ENCODE assay signal across 8 cellular contexts in genomic region chr14:77139540-77140342, GRCh38. TPM values are rescaled to one million over a fixed set of nuclear protein-coding genes. Genes with fewer than 3 reads are reported as not detected.
DNase-seq lines count a peak whose midpoint lies in the region; ATAC-seq, FAIRE-seq and TF ChIP-seq lines count a peak whose summit lies in the region.

No MANE protein-coding gene starts in this region.

- peak; percentile 94 for ATAC-seq in K562
- ATAC-seq in HepG2 = peak; percentile 79
- peak; percentile 84 for ATAC-seq in stimulated activated naive CD8-positive, alpha-beta T cell treated with anti-CD3 and anti-CD28 coated beads, Interleukin-15, amount 100 ng/mL, for 72 hours
- no peak for ATAC-seq in GM21825 (IDR thresholded peaks at IDR 0.05; ENCODE audit: unreplicated experiment)

- H3K9me1 ChIP-seq in K562 (ENCODE audit: control insufficient read depth, insufficient read depth, low read length) = no peaks in the 10 kb centered on the region

- TF ChIP-seq RAD21 in K562 (CRISPR knock-in tag; conservative IDR thresholded peaks at IDR 0.05 in 1 of 2, IDR thresholded peaks at IDR 0.05 in 1 of 2) (peak; percentile 13 to 52; a peak in 2 of 4 replicates), HepG2 (CRISPR knock-in tag; IDR thresholded peaks at IDR 0.05) (peak; percentile 60; the same call in 1 of the 2 replicates)

- no peaks in the 10 kb centered on the region for H3K36me3 Mint-ChIP-seq in Calu3 (ENCODE audit: insufficient read depth, unreplicated experiment)

- H3K27me3 ChIP-seq in K562 (ENCODE audit: control insufficient read depth in 2 of 2, insufficient read depth in 2 of 2, low read length in 2 of 2) = peaks cover 17 to 46% of the 10 kb centered on the region in 2 experiments
- H3K27me3 ChIP-seq in HepG2 (ENCODE audit: control insufficient read depth in 1 of 2, insufficient read depth in 2 of 2, low read length in 2 of 2) = peaks cover 5 to 42% of the 10 kb centered on the region in 2 experiments; a peak in 4 of 5 replicates
- H3K27me3 ChIP-seq in stomach = peaks cover 18 to 100% (median 75%) of the 10 kb centered on the region in 3 donors

- H3K9ac ChIP-seq in K562 (ENCODE audit: insufficient read depth in 1 of 2, low read depth in 2 of 2, low read length in 2 of 2) = no peak overlapping the region
- H3K9ac ChIP-seq in HepG2 (ENCODE audit: insufficient read depth, low read depth, low read length) = no peak overlapping the region

- H3K27ac Mint-ChIP-seq in Calu3 (ENCODE audit: unreplicated experiment) = no peak overlapping the region
- no peak overlapping the region for H3K27ac Mint-ChIP-seq in stimulated activated naive CD8-positive, alpha-beta T cell treated with anti-CD3 and anti-CD28 coated beads, Interleukin-15, amount 100 ng/mL, for 72 hours

- H3K27me3 Mint-ChIP-seq in Calu3 (ENCODE audit: unreplicated experiment) = peaks cover 96% of the 10 kb centered on the region
- peaks cover 87% of the 10 kb centered on the region for H3K27me3 Mint-ChIP-seq in stimulated activated naive CD8-positive, alpha-beta T cell treated with anti-CD3 and anti-CD28 coated beads, Interleukin-15, amount 100 ng/mL, for 72 hours

- no peaks in the 10 kb centered on the region for H3K36me3 ChIP-seq in K562 (ENCODE audit: control insufficient read depth, insufficient read depth, low read length)
- no peaks in the 10 kb centered on the region for H3K36me3 ChIP-seq in HepG2 (replicated peaks in 1 of 2; ENCODE audit: control insufficient read depth in 1 of 2, insufficient read depth in 2 of 2, low read length in 2 of 2)
- H3K36me3 ChIP-seq in stomach = no peaks in the 10 kb centered on the region

- BruUV-seq in Calu3 (replicated peaks; lab: Mats Ljungman, UMichigan) (no TSS peak), K562 (replicated peaks; lab: Mats Ljungman, UMichigan) (no TSS peak), HepG2 (replicated peaks; lab: Mats Ljungman, UMichigan) (no TSS peak)

- no peak overlapping the region for H3K4me2 ChIP-seq in K562 (ENCODE audit: insufficient read depth, low read length)
- peak overlapping the region; percentile 74 for H3K4me2 ChIP-seq in HepG2 (ENCODE audit: low read depth, low read length)

- CTCF ChIA-PET in Calu3 (lab: Charles Lee) = interaction anchor here (0.9 to 1.3 kb wide), 5 partner anchors 16 to 176 kb away, joined by 3 read pairs; no protein-coding TSS in a partner anchor
- CTCF ChIA-PET in K562 (lab: Yijun Ruan, JAX; ENCODE audit: low intra/inter-chr PET ratio) = interaction anchor here (0.7 kb wide), 1 partner anchor 265 kb away, joined by 3 read pairs; no protein-coding TSS in a partner anchor
- CTCF ChIA-PET in HepG2 (lab: Yijun Ruan, JAX; ENCODE audit: low intra/inter-chr PET ratio, low total read pairs) = interaction anchor here (1.7 to 1.9 kb wide), 2 partner anchors 12 to 74 kb away, joined by 7 to 8 read pairs; no protein-coding TSS in a partner anchor

- in situ Hi-C loops in SK-MEL-5 (cut with HindIII; ENCODE audit: low pct_unique_long_range_greater_than_20kb, low sequenced_read_pairs) (no loop called here), K562 (cut with MboI) (no loop called here), HepG2 (cut with HindIII; ENCODE audit: extremely low pct_ligation_motif_present, low pct_unique_long_range_greater_than_20kb) (loop anchor here (5.0 kb wide), 1 partner anchor 68 kb away; no protein-coding TSS in a partner anchor)

- WGBS in K562 (ENCODE audit: insufficient coverage, low coverage, missing lambda C conversion rate) = 24% methylated on average over 6 of the region's 51 CpGs
- 0% methylated on average over 14 of the region's 51 CpGs for WGBS in HepG2 (ENCODE audit: low lambda C conversion rate)
- 2 to 5% (median 3%) methylated on average over 31 to 51 of the region's 51 CpGs for WGBS in stomach, 5 donors

- intact Hi-C loops in Calu3 (cut with micrococcal nuclease; ENCODE audit: unreplicated experiment) = no loop called here
- intact Hi-C loops in K562 (cut with micrococcal nuclease) = no loop called here
- intact Hi-C loops in HepG2 (cut with micrococcal nuclease; ENCODE audit: unreplicated experiment) = loop anchor here (5.0 kb wide), 1 partner anchor 73 kb away; no protein-coding TSS in a partner anchor
- intact Hi-C loops in stomach (cut with DNase I; ENCODE audit: low total_unique reads) = no loop called here

- no peak overlapping the region for H3K4me3 ChIP-seq in K562
- H3K4me3 ChIP-seq in HepG2 (replicated peaks in 1 of 3; ENCODE audit: insufficient read depth in 1 of 3, low read depth in 2 of 3, low read length in 3 of 3) = peak overlapping the region; percentile 30 to 58 (median 46); a peak in 3 of 6 replicates
- H3K4me3 ChIP-seq in stomach = peak overlapping the region in 2 of 4 donors; percentile 23 to 32

- peaks cover 6% of the 10 kb centered on the region; the same call in 1 of the 2 replicates for H4K20me1 ChIP-seq in K562 (replicated peaks; ENCODE audit: control insufficient read depth, insufficient read depth, low read length)
- H4K20me1 ChIP-seq in HepG2 (ENCODE audit: insufficient read depth, low read length) = peaks cover 9% of the 10 kb centered on the region; the same call in 1 of the 2 replicates

- peaks cover 9% of the 10 kb centered on the region for H3K4me1 Mint-ChIP-seq in Calu3 (ENCODE audit: low read depth, unreplicated experiment)
- H3K4me1 Mint-ChIP-seq in stimulated activated naive CD8-positive, alpha-beta T cell treated with anti-CD3 and anti-CD28 coated beads, Interleukin-15, amount 100 ng/mL, for 72 hours = peaks cover 25% of the 10 kb centered on the region

- peaks cover 0 to 24% of the 10 kb centered on the region in 2 experiments; a peak in 2 of 5 replicates for H3K4me1 ChIP-seq in K562 (replicated peaks in 1 of 2; ENCODE audit: control insufficient read depth in 2 of 2, insufficient read depth in 2 of 2, low read length in 2 of 2)
- H3K4me1 ChIP-seq in HepG2 (ENCODE audit: insufficient read depth, low read length) = peaks cover 19% of the 10 kb centered on the region
- peaks cover 23 to 31% (median 26%) of the 10 kb centered on the region in 4 donors for H3K4me1 ChIP-seq in stomach

- peak; percentile 76 for TF ChIP-seq CTCF in Calu3 (IDR thresholded peaks at IDR 0.05; ENCODE audit: unreplicated experiment)
- peak; percentile 49 to 71 (median 50); a peak in 5 of 6 replicates for TF ChIP-seq CTCF in K562 (IDR thresholded peaks at IDR 0.05 in 2 of 3, conservative IDR thresholded peaks at IDR 0.05 in 1 of 3; ENCODE audit: insufficient read depth in 2 of 3, low read depth in 1 of 3, low read length in 3 of 3)
- TF ChIP-seq CTCF in HepG2 (CRISPR knock-in tag; IDR thresholded peaks at IDR 0.05) = peak; percentile 76
- peak in 1 of 7 experiments; percentile 8 for TF ChIP-seq CTCF in stomach (IDR thresholded peaks at IDR 0.05)

- H2AFZ ChIP-seq in K562 (ENCODE audit: low read depth, low read length) (no peak overlapping the region), HepG2 (ENCODE audit: low read length) (no peak overlapping the region)

- peak; percentile 72 for DNase-seq in Calu3
- peak; percentile 43 for DNase-seq in HK-2 (ENCODE audit: unreplicated experiment)
- DNase-seq in SK-MEL-5 (ENCODE audit: low read depth, low spot score) = peak; percentile 42
- DNase-seq in K562 (ENCODE audit: extremely low read depth in 1 of 4, low spot score in 3 of 4) = peak; percentile 58 to 69 (median 68)
- DNase-seq in HepG2 (ENCODE audit: low spot score) = peak; percentile 29
- DNase-seq in stimulated activated naive CD8-positive, alpha-beta T cell treated with anti-CD3 and anti-CD28 coated beads, Interleukin-15, amount 100 ng/mL, for 72 hours = peak; percentile 47 to 55
- no peak for DNase-seq in stomach

- FAIRE-seq in K562 (lab: Jason Lieb, UNC) (no peak), HepG2 (lab: Jason Lieb, UNC) (no peak)

- TF ChIP-seq POLR2A in K562 (conservative IDR thresholded peaks at IDR 0.05) = no peak
- no peak for TF ChIP-seq POLR2A in HepG2 (IDR thresholded peaks at IDR 0.05; ENCODE audit: insufficient read depth in 1 of 2, low read depth in 2 of 2, low read length in 2 of 2)
- TF ChIP-seq POLR2A in stomach (IDR thresholded peaks at IDR 0.05) = no peak

- no peak overlapping the region for H3K27ac ChIP-seq in K562 (ENCODE audit: extremely low read depth, low read depth, low read length)
- H3K27ac ChIP-seq in HepG2 (ENCODE audit: extremely low read length, insufficient read depth, low read length) = no peak overlapping the region
- H3K27ac ChIP-seq in stomach = no peak overlapping the region

- H3K9me3 ChIP-seq in K562 (replicated peaks; ENCODE audit: control insufficient read depth, insufficient read depth, low read depth, low read length) (no peaks in the 10 kb centered on the region), HepG2 (ENCODE audit: low read length) (no peaks in the 10 kb centered on the region), stomach (no peaks in the 10 kb centered on the region)

- POLR2A ChIA-PET in K562 (lab: Yijun Ruan, JAX) (no interaction called here), HepG2 (lab: Yijun Ruan, JAX) (no interaction called here)

- no peaks in the 10 kb centered on the region for H3K9me3 Mint-ChIP-seq in Calu3 (ENCODE audit: low read depth, unreplicated experiment)
- no peaks in the 10 kb centered on the region for H3K9me3 Mint-ChIP-seq in stimulated activated naive CD8-positive, alpha-beta T cell treated with anti-CD3 and anti-CD28 coated beads, Interleukin-15, amount 100 ng/mL, for 72 hours

- no peaks in the 10 kb centered on the region for H3K79me2 ChIP-seq in K562 (ENCODE audit: control insufficient read depth, insufficient read depth, low read length)
- no peaks in the 10 kb centered on the region for H3K79me2 ChIP-seq in HepG2 (ENCODE audit: insufficient read depth, low read length)

- TF ChIP-seq EP300 in K562 (IDR thresholded peaks at IDR 0.05; ENCODE audit: low read length) = no peak
- no peak for TF ChIP-seq EP300 in HepG2 (IDR thresholded peaks at IDR 0.05; ENCODE audit: low read depth in 2 of 2, low read length in 2 of 2)
- TF ChIP-seq EP300 in HepG2 (CRISPR knock-in tag; IDR thresholded peaks at IDR 0.05; ENCODE audit: borderline replicate concordance) = no peak
- no peak for TF ChIP-seq EP300 in stomach (IDR thresholded peaks at IDR 0.05)

- H3K4me3 Mint-ChIP-seq in Calu3 (ENCODE audit: low read depth, unreplicated experiment) = peak overlapping the region; percentile 64
- peak overlapping the region; percentile 40 to 72 for H3K4me3 Mint-ChIP-seq in stimulated activated naive CD8-positive, alpha-beta T cell treated with anti-CD3 and anti-CD28 coated beads, Interleukin-15, amount 100 ng/mL, for 72 hours

RNA-seq across cellular contexts. Expression of gene ZDHHC22, which starts 1.9 kb away (rescaled TPM):
- total RNA-seq in Calu3 (2022) (not detected in 2 replicates), K562 (2014; rRNA removed) (not detected in 2 replicates), K562 (2014; rRNA removed; fragmentation: Illumina TruSeq; extraction: Trizol) (not detected in 2 replicates), K562 (2015; rRNA removed; fragmentation: Illumina TruSeq; extraction: Trizol) (not detected in 2 replicates), K562 (2021) (not detected in 2 replicates), HepG2 (2016; rRNA removed; fragmentation: Illumina TruSeq; extraction: Trizol) (not detected in 2 replicates), stomach (under 1 TPM in 1 of 5 donors, not detected in 4; 0.18 TPM)
- total RNA-seq in SK-MEL-5 (2014; rRNA removed; shearing (Covaris generic)) = 0.08 and 0.13 TPM in 2 replicates
- 0.06 and 0.15 TPM in 2 replicates for polyA plus RNA-seq in SK-MEL-5 (2015; cell fraction: cytosol; rRNA removed)
- 0.08 and 0.49 TPM in 2 replicates for polyA plus RNA-seq in SK-MEL-5 (2015; cell fraction: nucleus; rRNA removed)
- not detected in 2 replicates for total RNA-seq in K562 (2011; cell fraction: chromatin; rRNA removed; ENCODE audit: low replicate concordance)
- not detected in 2 replicates for total RNA-seq in K562 (2011; cell fraction: nucleolus; rRNA removed)
- not detected in 2 replicates for total RNA-seq in K562 (2011; cell fraction: nucleoplasm; rRNA removed)
- polyA plus RNA-seq in K562 (2011; rRNA removed) (not detected in 2 replicates), K562 (2014; fragmentation: Illumina TruSeq; extraction: Trizol) (not detected in 2 replicates), K562 (2014; fragmentation: Nextera tagmentation; extraction: Ambion mirVana) (not detected), K562 (2014; rRNA removed) (not detected in 2 replicates), HepG2 (2011; rRNA removed) (not detected in 2 replicates), stomach (under 1 TPM in 1 of 3 donors, not detected in 2; 0.08 TPM)
- polyA plus RNA-seq in K562 (2011; cell fraction: cytosol; rRNA removed) = not detected in 2 replicates
- not detected in 2 replicates for polyA plus RNA-seq in K562 (2011; cell fraction: nucleus; rRNA removed)
- polyA plus RNA-seq in K562 (2012) = not detected in 2 replicates
- not detected in 2 replicates for polyA minus RNA-seq in K562 (2011; rRNA and poly(A)+ RNA removed)
- polyA minus RNA-seq in K562 (2011; cell fraction: cytosol; rRNA and poly(A)+ RNA removed) = not detected in 2 replicates
- polyA minus RNA-seq in K562 (2011; cell fraction: nucleus; rRNA and poly(A)+ RNA removed) = not detected in 2 replicates
- not detected in 2 replicates for total RNA-seq in HepG2 (2016; cell fraction: cytosol; rRNA removed; fragmentation: Illumina TruSeq; extraction: Trizol; ENCODE audit: low read depth)
- total RNA-seq in HepG2 (2016; cell fraction: insoluble cytoplasmic fraction; rRNA removed; fragmentation: Illumina TruSeq; extraction: Trizol) = not detected in 2 replicates
- total RNA-seq in HepG2 (2016; cell fraction: membrane; rRNA removed; fragmentation: Illumina TruSeq; extraction: Trizol) = not detected in 2 replicates
- total RNA-seq in HepG2 (2016; cell fraction: nucleus; rRNA removed; fragmentation: Illumina TruSeq; extraction: Trizol) = not detected in 2 replicates
- polyA plus RNA-seq in HepG2 (2011; cell fraction: cytosol; rRNA removed) = not detected in 2 replicates
- polyA plus RNA-seq in HepG2 (2011; cell fraction: nucleus; rRNA removed) = not detected in 2 replicates
- 0.04 TPM in 1 of 2 replicates, not detected in the other for polyA plus RNA-seq in HepG2 (2012)
- polyA plus RNA-seq in HepG2 (2016; cell fraction: cytosol; fragmentation: Illumina TruSeq; extraction: Trizol; ENCODE audit: low read depth) = not detected in 2 replicates
- polyA plus RNA-seq in HepG2 (2016; cell fraction: insoluble cytoplasmic fraction; fragmentation: Illumina TruSeq; extraction: Trizol; ENCODE audit: low read depth) = not detected in 2 replicates
- polyA plus RNA-seq in HepG2 (2016; cell fraction: membrane; fragmentation: Illumina TruSeq; extraction: Trizol; ENCODE audit: low read depth) = not detected in 2 replicates
- polyA plus RNA-seq in HepG2 (2016; cell fraction: nucleus; fragmentation: Illumina TruSeq; extraction: Trizol; ENCODE audit: insufficient read depth, low read depth) = not detected in 2 replicates
- not detected in 2 replicates for polyA minus RNA-seq in HepG2 (2011; rRNA and poly(A)+ RNA removed; ENCODE audit: low replicate concordance)
- not detected in 2 replicates for polyA minus RNA-seq in HepG2 (2011; cell fraction: cytosol; rRNA and poly(A)+ RNA removed)
- not detected in 2 replicates for polyA minus RNA-seq in HepG2 (2011; cell fraction: nucleus; rRNA and poly(A)+ RNA removed)

RNA-seq across cellular contexts. Expression of gene CIPC, which starts 41.7 kb away (rescaled TPM):
- total RNA-seq in Calu3 (2022) = 16.5 and 18.9 TPM in 2 replicates
- 50.9 and 53.3 TPM in 2 replicates for total RNA-seq in SK-MEL-5 (2014; rRNA removed; shearing (Covaris generic))
- 24.1 and 36.2 TPM in 2 replicates for polyA plus RNA-seq in SK-MEL-5 (2015; cell fraction: cytosol; rRNA removed)
- polyA plus RNA-seq in SK-MEL-5 (2015; cell fraction: nucleus; rRNA removed) = 26.4 and 26.5 TPM in 2 replicates
- total RNA-seq in K562 (2011; cell fraction: chromatin; rRNA removed; ENCODE audit: low replicate concordance) = 10.6 and 18.5 TPM in 2 replicates
- total RNA-seq in K562 (2011; cell fraction: nucleolus; rRNA removed) = 9.2 and 11.6 TPM in 2 replicates
- total RNA-seq in K562 (2011; cell fraction: nucleoplasm; rRNA removed) = 15.0 and 19.5 TPM in 2 replicates
- total RNA-seq in K562 (2014; rRNA removed) = 8.5 and 11.1 TPM in 2 replicates
- 11.5 and 12.1 TPM in 2 replicates for total RNA-seq in K562 (2014; rRNA removed; fragmentation: Illumina TruSeq; extraction: Trizol)
- 11.1 and 11.9 TPM in 2 replicates for total RNA-seq in K562 (2015; rRNA removed; fragmentation: Illumina TruSeq; extraction: Trizol)
- 10.7 and 14.4 TPM in 2 replicates for total RNA-seq in K562 (2021)
- polyA plus RNA-seq in K562 (2011; rRNA removed) = 15.3 and 16.9 TPM in 2 replicates
- polyA plus RNA-seq in K562 (2011; cell fraction: cytosol; rRNA removed) = 9.1 and 10.5 TPM in 2 replicates
- 14.3 and 15.5 TPM in 2 replicates for polyA plus RNA-seq in K562 (2011; cell fraction: nucleus; rRNA removed)
- polyA plus RNA-seq in K562 (2012) = 5.6 and 8.3 TPM in 2 replicates
- 9.6 and 11.4 TPM in 2 replicates for polyA plus RNA-seq in K562 (2014; fragmentation: Illumina TruSeq; extraction: Trizol)
- 1 to 10 TPM; 5.0 to 6.5 TPM for polyA plus RNA-seq in K562 (2014; fragmentation: Nextera tagmentation; extraction: Ambion mirVana)
- 9.0 and 10.8 TPM in 2 replicates for polyA plus RNA-seq in K562 (2014; rRNA removed)
- polyA minus RNA-seq in K562 (2011; rRNA and poly(A)+ RNA removed) = 13.3 and 14.9 TPM in 2 replicates
- 5.8 and 11.6 TPM in 2 replicates for polyA minus RNA-seq in K562 (2011; cell fraction: cytosol; rRNA and poly(A)+ RNA removed)
- 7.7 and 8.3 TPM in 2 replicates for polyA minus RNA-seq in K562 (2011; cell fraction: nucleus; rRNA and poly(A)+ RNA removed)
- total RNA-seq in HepG2 (2016; rRNA removed; fragmentation: Illumina TruSeq; extraction: Trizol) = 13.9 and 18.4 TPM in 2 replicates
- 1.6 and 1.7 TPM in 2 replicates for total RNA-seq in HepG2 (2016; cell fraction: cytosol; rRNA removed; fragmentation: Illumina TruSeq; extraction: Trizol; ENCODE audit: low read depth)
- total RNA-seq in HepG2 (2016; cell fraction: insoluble cytoplasmic fraction; rRNA removed; fragmentation: Illumina TruSeq; extraction: Trizol) = 12.8 and 18.2 TPM in 2 replicates
- 9.4 and 10.0 TPM in 2 replicates for total RNA-seq in HepG2 (2016; cell fraction: membrane; rRNA removed; fragmentation: Illumina TruSeq; extraction: Trizol)
- 8.0 and 10.3 TPM in 2 replicates for total RNA-seq in HepG2 (2016; cell fraction: nucleus; rRNA removed; fragmentation: Illumina TruSeq; extraction: Trizol)
- 6.0 and 7.6 TPM in 2 replicates for polyA plus RNA-seq in HepG2 (2011; rRNA removed)
- polyA plus RNA-seq in HepG2 (2011; cell fraction: cytosol; rRNA removed) = 4.8 and 5.6 TPM in 2 replicates
- polyA plus RNA-seq in HepG2 (2011; cell fraction: nucleus; rRNA removed) = 3.6 and 4.9 TPM in 2 replicates
- 4.0 and 4.3 TPM in 2 replicates for polyA plus RNA-seq in HepG2 (2012)
- 0.84 and 0.93 TPM in 2 replicates for polyA plus RNA-seq in HepG2 (2016; cell fraction: cytosol; fragmentation: Illumina TruSeq; extraction: Trizol; ENCODE audit: low read depth)
- polyA plus RNA-seq in HepG2 (2016; cell fraction: insoluble cytoplasmic fraction; fragmentation: Illumina TruSeq; extraction: Trizol; ENCODE audit: low read depth) = 12.4 and 12.8 TPM in 2 replicates
- polyA plus RNA-seq in HepG2 (2016; cell fraction: membrane; fragmentation: Illumina TruSeq; extraction: Trizol; ENCODE audit: low read depth) = 3.3 and 4.4 TPM in 2 replicates
- 10.3 and 11.4 TPM in 2 replicates for polyA plus RNA-seq in HepG2 (2016; cell fraction: nucleus; fragmentation: Illumina TruSeq; extraction: Trizol; ENCODE audit: insufficient read depth, low read depth)
- 11.9 and 19.0 TPM in 2 replicates for polyA minus RNA-seq in HepG2 (2011; rRNA and poly(A)+ RNA removed; ENCODE audit: low replicate concordance)
- 6.0 and 6.7 TPM in 2 replicates for polyA minus RNA-seq in HepG2 (2011; cell fraction: cytosol; rRNA and poly(A)+ RNA removed)
- polyA minus RNA-seq in HepG2 (2011; cell fraction: nucleus; rRNA and poly(A)+ RNA removed) = 5.9 and 7.2 TPM in 2 replicates
- 10 to 100 TPM; 12.7 to 81.1 (median 32.2) TPM for total RNA-seq in stomach
- 10 to 100 TPM in 1 of 3 donors, 1 to 10 TPM in 2; 6.0 to 10.6 (median 6.1) TPM for polyA plus RNA-seq in stomach

RNA-seq across cellular contexts. Expression of gene TMEM63C, which starts 41.9 kb away (rescaled TPM):
- total RNA-seq in Calu3 (2022) (1.1 and 2.1 TPM in 2 replicates), K562 (2014; rRNA removed) (not detected in 2 replicates), K562 (2014; rRNA removed; fragmentation: Illumina TruSeq; extraction: Trizol) (not detected in 2 replicates), K562 (2015; rRNA removed; fragmentation: Illumina TruSeq; extraction: Trizol) (0.57 TPM in 1 of 2 replicates, not detected in the other), K562 (2021) (not detected in 2 replicates), HepG2 (2016; rRNA removed; fragmentation: Illumina TruSeq; extraction: Trizol) (0.08 and 0.27 TPM in 2 replicates), stomach (1 to 10 TPM in 2 of 5 donors, under 1 TPM in 2, not detected in 1; 0.14 to 8.8 (median 2.7) TPM)
- 0.48 and 0.66 TPM in 2 replicates for total RNA-seq in SK-MEL-5 (2014; rRNA removed; shearing (Covaris generic))
- 0.25 and 2.3 TPM in 2 replicates for polyA plus RNA-seq in SK-MEL-5 (2015; cell fraction: cytosol; rRNA removed)
- polyA plus RNA-seq in SK-MEL-5 (2015; cell fraction: nucleus; rRNA removed) = 0.04 and 0.36 TPM in 2 replicates
- total RNA-seq in K562 (2011; cell fraction: chromatin; rRNA removed; ENCODE audit: low replicate concordance) = 0.25 TPM in 1 of 2 replicates, not detected in the other
- total RNA-seq in K562 (2011; cell fraction: nucleolus; rRNA removed) = not detected in 2 replicates
- not detected in 2 replicates for total RNA-seq in K562 (2011; cell fraction: nucleoplasm; rRNA removed)
- polyA plus RNA-seq in K562 (2011; rRNA removed) (0.07 and 0.14 TPM in 2 replicates), K562 (2014; fragmentation: Illumina TruSeq; extraction: Trizol) (not detected in 2 replicates), K562 (2014; fragmentation: Nextera tagmentation; extraction: Ambion mirVana) (not detected), K562 (2014; rRNA removed) (not detected in 2 replicates), HepG2 (2011; rRNA removed) (0.17 and 0.59 TPM in 2 replicates), stomach (1 to 10 TPM in 1 of 3 donors, under 1 TPM in 1, not detected in 1; 0.31 to 2.1 TPM)
- not detected in 2 replicates for polyA plus RNA-seq in K562 (2011; cell fraction: cytosol; rRNA removed)
- 0.08 TPM in 1 of 2 replicates, not detected in the other for polyA plus RNA-seq in K562 (2011; cell fraction: nucleus; rRNA removed)
- 0.15 TPM in 1 of 2 replicates, not detected in the other for polyA plus RNA-seq in K562 (2012)
- 0.03 TPM in 1 of 2 replicates, not detected in the other for polyA minus RNA-seq in K562 (2011; rRNA and poly(A)+ RNA removed)
- polyA minus RNA-seq in K562 (2011; cell fraction: cytosol; rRNA and poly(A)+ RNA removed) = not detected in 2 replicates
- 0.13 TPM in 1 of 2 replicates, not detected in the other for polyA minus RNA-seq in K562 (2011; cell fraction: nucleus; rRNA and poly(A)+ RNA removed)
- 1.1 TPM in 1 of 2 replicates, not detected in the other for total RNA-seq in HepG2 (2016; cell fraction: cytosol; rRNA removed; fragmentation: Illumina TruSeq; extraction: Trizol; ENCODE audit: low read depth)
- 0.19 TPM in 1 of 2 replicates, not detected in the other for total RNA-seq in HepG2 (2016; cell fraction: insoluble cytoplasmic fraction; rRNA removed; fragmentation: Illumina TruSeq; extraction: Trizol)
- total RNA-seq in HepG2 (2016; cell fraction: membrane; rRNA removed; fragmentation: Illumina TruSeq; extraction: Trizol) = 1.3 TPM in 1 of 2 replicates, not detected in the other
- 1.0 TPM in 1 of 2 replicates, not detected in the other for total RNA-seq in HepG2 (2016; cell fraction: nucleus; rRNA removed; fragmentation: Illumina TruSeq; extraction: Trizol)
- polyA plus RNA-seq in HepG2 (2011; cell fraction: cytosol; rRNA removed) = 0.18 and 0.24 TPM in 2 replicates
- polyA plus RNA-seq in HepG2 (2011; cell fraction: nucleus; rRNA removed) = 0.90 and 1.1 TPM in 2 replicates
- polyA plus RNA-seq in HepG2 (2012) = 0.52 and 0.55 TPM in 2 replicates
- 0.12 and 0.34 TPM in 2 replicates for polyA plus RNA-seq in HepG2 (2016; cell fraction: cytosol; fragmentation: Illumina TruSeq; extraction: Trizol; ENCODE audit: low read depth)
- polyA plus RNA-seq in HepG2 (2016; cell fraction: insoluble cytoplasmic fraction; fragmentation: Illumina TruSeq; extraction: Trizol; ENCODE audit: low read depth) = not detected in 2 replicates
- not detected in 2 replicates for polyA plus RNA-seq in HepG2 (2016; cell fraction: membrane; fragmentation: Illumina TruSeq; extraction: Trizol; ENCODE audit: low read depth)
- polyA plus RNA-seq in HepG2 (2016; cell fraction: nucleus; fragmentation: Illumina TruSeq; extraction: Trizol; ENCODE audit: insufficient read depth, low read depth) = 0.49 TPM in 1 of 2 replicates, not detected in the other
- polyA minus RNA-seq in HepG2 (2011; rRNA and poly(A)+ RNA removed; ENCODE audit: low replicate concordance) = 0.28 TPM in 1 of 2 replicates, not detected in the other
- 1.8 TPM in 1 of 2 replicates, not detected in the other for polyA minus RNA-seq in HepG2 (2011; cell fraction: cytosol; rRNA and poly(A)+ RNA removed)
- polyA minus RNA-seq in HepG2 (2011; cell fraction: nucleus; rRNA and poly(A)+ RNA removed) = 0.26 and 0.37 TPM in 2 replicates
